ENCODE assay signal across 7 cellular contexts in genomic region chr19:21022996-21023395, GRCh38. TPM values are rescaled to one million over a fixed set of nuclear protein-coding genes. Genes with fewer than 3 reads are reported as not detected.
A peak's percentile ranks its signal among the peaks of the same experiment; 100 is the strongest.
DNase-seq lines count a peak whose midpoint lies in the region.

No MANE protein-coding gene starts in this region.

- DNase-seq in H4 (ENCODE audit: low spot score) (peak; percentile 9), fibroblast of gingiva (ENCODE audit: low read depth) (peak; percentile 52), cerebellar nuclear complex (lab: John Stamatoyannopoulos, UW) (no peak), mucosa of gallbladder (ENCODE audit: low spot score) (no peak), NCI-H774 (lab: John Stamatoyannopoulos, UW) (no peak)
- peak; percentile 54 for DNase-seq in activated CD4-positive, alpha-beta T cell treated with anti-CD3 and anti-CD28 coated beads for 48 hours
- peak; percentile 60 for DNase-seq in stimulated activated CD4-positive, alpha-beta T cell treated with anti-CD3 and anti-CD28 coated beads, Interleukin-4, amount 100 ng/mL, for 24 hours

RNA-seq across cellular contexts. Expression of gene ZNF430, which starts 2.5 kb away (rescaled TPM):
- total RNA-seq in H4 (2014; rRNA removed; shearing (Covaris generic)): 2.1 and 7.2 TPM in 2 replicates
- 11.1 TPM for total RNA-seq in mucosa of gallbladder

RNA-seq across cellular contexts. Expression of gene ZNF714, which starts 59.0 kb away (rescaled TPM):
- total RNA-seq in H4 (2014; rRNA removed; shearing (Covaris generic)): 0.70 and 3.1 TPM in 2 replicates
- total RNA-seq in mucosa of gallbladder: 6.6 TPM

Comparison
In these comparisons a context has a peak if more than half of its experiments do, and no peak if none do; other contexts are left out.
1. DNase-seq: peak in H4 (single experiment), activated CD4-positive, alpha-beta T cell treated with anti-CD3 and anti-CD28 coated beads for 48 hours (single experiment), fibroblast of gingiva (single experiment) and stimulated activated CD4-positive, alpha-beta T cell treated with anti-CD3 and anti-CD28 coated beads, Interleukin-4, amount 100 ng/mL, for 24 hours (single experiment); none in cerebellar nuclear complex (0 of 2), mucosa of gallbladder (single experiment) and NCI-H774 (single experiment).